22 cellular contexts compared by ENCODE assay signal in genomic region chr6:152986978-152987377, GRCh38. TPM values are rescaled to one million over a fixed set of nuclear protein-coding genes. Genes with fewer than 3 reads are reported as not detected.
DNase-seq lines count a peak whose midpoint lies in the region; ATAC-seq and TF ChIP-seq lines count a peak whose summit lies in the region.
"Had no signal": no experiment of that assay in that cellular context is flagged by ENCODE, and none has a peak within 500 bp of the region (broad histone marks: within the 10 kb centered on the region; RNA-seq: fewer than 3 reads in every experiment).

No MANE protein-coding gene starts in this region.

- in situ Hi-C loops in mammary epithelial cell (cut with MboI; ENCODE audit: low sequenced_read_pairs in 2 of 2) = no loop called here

- H3K27ac Mint-ChIP-seq in MCF 10A (ENCODE audit: low read depth, unreplicated experiment) (peak overlapping the region; percentile 68), osteocyte (ENCODE audit: unreplicated experiment) (peak overlapping the region; percentile 62)
- peak overlapping the region; percentile 50 for H3K27ac Mint-ChIP-seq in activated naive CD8-positive, alpha-beta T cell treated with anti-CD3 and anti-CD28 coated beads, Interleukin-2, amount 50 U/mL, for 24 hours

- H3K9me3 Mint-ChIP-seq in MCF 10A (ENCODE audit: unreplicated experiment) = no peaks in the 10 kb centered on the region
- H3K9me3 Mint-ChIP-seq in activated naive CD8-positive, alpha-beta T cell treated with anti-CD3 and anti-CD28 coated beads, Interleukin-2, amount 50 U/mL, for 24 hours = no peaks in the 10 kb centered on the region
- H3K9me3 Mint-ChIP-seq in osteocyte (ENCODE audit: unreplicated experiment) = no peaks in the 10 kb centered on the region
- H3K9me3 Mint-ChIP-seq: T-helper 2 cell treated with Interferon-gamma antibody and Interleukin-4, amounts not matched to agents 5 μg/mL and 100 μg/mL, for 36 hours had no signal

- DNase-seq in MCF 10A (ENCODE audit: unreplicated experiment) = no peak
- DNase-seq in mammary epithelial cell = no peak
- DNase-seq in activated naive CD8-positive, alpha-beta T cell treated with anti-CD3 and anti-CD28 coated beads, Interleukin-2, amount 50 U/mL, for 24 hours = no peak
- no peak for DNase-seq in osteocyte (ENCODE audit: extremely low spot score, unreplicated experiment)
- no peak for DNase-seq in cerebellar nuclear complex (lab: John Stamatoyannopoulos, UW)
- DNase-seq: activated CD4-positive, alpha-beta T cell treated with anti-CD3 and anti-CD28 coated beads, Interleukin-2, amount 50 U/mL, for 1 hour; body of pancreas; DMS153; GDM1; head of caudate nucleus; kidney glomerular epithelial cell; lower lobe of right lung; NCI-H510A treated with DMSO at 0.1 percent for 48 hours; SJCRH30; trophoblast cell; WERI-Rb-1 had no signal

- H3K4me3 ChIP-seq in mammary epithelial cell (replicated peaks in 1 of 3; ENCODE audit: insufficient read depth in 1 of 3, low read depth in 2 of 3, low read length in 3 of 3) (no peak overlapping the region), Loucy (ENCODE audit: low read length, poor library complexity, severe bottlenecking) (peak overlapping the region; percentile 100)
- H3K4me3 ChIP-seq: body of pancreas, lower lobe of right lung, SJCRH30, skin epidermis had no signal

- WGBS in mammary epithelial cell (ENCODE audit: low coverage, missing lambda C conversion rate) = 85% methylated on average over 2 of the region's 2 CpGs

- intact Hi-C loops in MCF 10A (cut with micrococcal nuclease) = no loop called here
- intact Hi-C loops in mammary epithelial cell (cut with micrococcal nuclease) = no loop called here

- POLR2A ChIA-PET in MCF 10A (lab: Yijun Ruan, JAX) = interaction anchor here (0.7 to 5.3 kb wide), 2 partner anchors 12 to 23 kb away, joined by 3 to 100 read pairs; partner anchors contain the start of gene MTRF1L

- H3K27ac ChIP-seq in mammary epithelial cell (ENCODE audit: insufficient read depth, low read depth, low read length) = no peak overlapping the region
- H3K27ac ChIP-seq: body of pancreas, KMS-11, lower lobe of right lung, SJCRH30, skin epidermis, WERI-Rb-1 had no signal

- no peak overlapping the region for H3K4me2 ChIP-seq in mammary epithelial cell (ENCODE audit: insufficient read depth, low read depth, low read length)
- peak overlapping the region; percentile 93 for H3K4me2 ChIP-seq in Loucy (ENCODE audit: low read depth, low read length, poor library complexity, severe bottlenecking)
- H3K4me2 ChIP-seq: KMS-11 had no signal

- H3K4me3 Mint-ChIP-seq in MCF 10A (ENCODE audit: unreplicated experiment) (no peak overlapping the region), osteocyte (ENCODE audit: unreplicated experiment) (no peak overlapping the region)
- H3K4me3 Mint-ChIP-seq in activated naive CD8-positive, alpha-beta T cell treated with anti-CD3 and anti-CD28 coated beads, Interleukin-2, amount 50 U/mL, for 24 hours = no peak overlapping the region
- H3K4me3 Mint-ChIP-seq: T-helper 2 cell treated with Interferon-gamma antibody and Interleukin-4, amounts not matched to agents 5 μg/mL and 100 μg/mL, for 36 hours had no signal

- H3K36me3 ChIP-seq in mammary epithelial cell (ENCODE audit: insufficient read depth, low read length) (peaks cover 7% of the 10 kb centered on the region), Loucy (ENCODE audit: insufficient read depth, low read length) (peaks cover 13% of the 10 kb centered on the region; the same call in 1 of the 2 replicates)

- H3K79me2 ChIP-seq in mammary epithelial cell (ENCODE audit: insufficient read depth, low read length) (peaks cover 54% of the 10 kb centered on the region), Loucy (ENCODE audit: insufficient read depth, low read length) (peaks cover 65% of the 10 kb centered on the region)

- dilution Hi-C loops in mammary epithelial cell (cut with HindIII; ENCODE audit: low sequenced_read_pairs) = no loop called here

- H2AFZ ChIP-seq in mammary epithelial cell (ENCODE audit: low read depth, low read length) (no peak overlapping the region), Loucy (ENCODE audit: low read length) (no peak overlapping the region)

- CTCF ChIA-PET in MCF 10A (lab: Yijun Ruan, JAX) = interaction anchor here (0.6 kb wide), 1 partner anchor 10 kb away, joined by 3 read pairs; no protein-coding TSS in a partner anchor
- CTCF ChIA-PET in mammary epithelial cell (lab: Charles Lee; ENCODE audit: low non-redundant PET) = no interaction called here

- H4K20me1 ChIP-seq in mammary epithelial cell (ENCODE audit: insufficient read depth, low read length) (peaks cover 2% of the 10 kb centered on the region), Loucy (ENCODE audit: insufficient read depth, low read length, poor library complexity, severe bottlenecking) (peaks cover 30% of the 10 kb centered on the region)

- no peaks in the 10 kb centered on the region for H3K9me2 ChIP-seq in Loucy (replicated peaks; ENCODE audit: low read depth, low read length)

- H3K9ac ChIP-seq in mammary epithelial cell (ENCODE audit: insufficient read depth, low read length) (no peak overlapping the region), Loucy (ENCODE audit: low read depth, low read length, poor library complexity, severe bottlenecking) (no peak overlapping the region)
- H3K9ac ChIP-seq: KMS-11 had no signal

- H3K36me3 Mint-ChIP-seq in MCF 10A (ENCODE audit: insufficient read depth, unreplicated experiment) (peaks cover 38% of the 10 kb centered on the region), osteocyte (ENCODE audit: unreplicated experiment) (peaks cover 12% of the 10 kb centered on the region)
- H3K36me3 Mint-ChIP-seq in activated naive CD8-positive, alpha-beta T cell treated with anti-CD3 and anti-CD28 coated beads, Interleukin-2, amount 50 U/mL, for 24 hours (ENCODE audit: low read depth) = peaks cover 31% of the 10 kb centered on the region

- BruUV-seq in MCF 10A (replicated peaks; lab: Mats Ljungman, UMichigan) (no TSS peak), mammary epithelial cell (replicated peaks; lab: Mats Ljungman, UMichigan) (no TSS peak)

- no peak for ATAC-seq in activated naive CD8-positive, alpha-beta T cell treated with anti-CD3 and anti-CD28 coated beads, Interleukin-2, amount 50 U/mL, for 24 hours
- ATAC-seq in GM19324 (IDR thresholded peaks at IDR 0.05; ENCODE audit: low FRiP score, unreplicated experiment) = no peak
- no peak for ATAC-seq in HG03095 (IDR thresholded peaks at IDR 0.05; ENCODE audit: unreplicated experiment)
- ATAC-seq: body of pancreas, lower lobe of right lung had no signal

- H3K4me1 Mint-ChIP-seq in MCF 10A (ENCODE audit: insufficient read depth, unreplicated experiment) (peaks cover 7% of the 10 kb centered on the region), osteocyte (ENCODE audit: unreplicated experiment) (peaks cover 15% of the 10 kb centered on the region)
- H3K4me1 Mint-ChIP-seq in activated naive CD8-positive, alpha-beta T cell treated with anti-CD3 and anti-CD28 coated beads, Interleukin-2, amount 50 U/mL, for 24 hours = peaks cover 35% of the 10 kb centered on the region

- H3K4me1 ChIP-seq in mammary epithelial cell (ENCODE audit: insufficient read depth, low read length) (peaks cover 9% of the 10 kb centered on the region), Loucy (ENCODE audit: insufficient read depth, low read length, poor library complexity, severe bottlenecking) (peaks cover 21% of the 10 kb centered on the region)
- H3K4me1 ChIP-seq: SJCRH30 had no signal

- H3K27me3 ChIP-seq in mammary epithelial cell (ENCODE audit: insufficient read depth, low read length) = no peaks in the 10 kb centered on the region
- peaks cover 3% of the 10 kb centered on the region for H3K27me3 ChIP-seq in Loucy (ENCODE audit: insufficient read depth, low read length, poor library complexity, severe bottlenecking)
- H3K27me3 ChIP-seq: body of pancreas, SJCRH30 had no signal

- H3F3A ChIP-seq in Loucy (ENCODE audit: low read depth) = no peaks in the 10 kb centered on the region

- no peaks in the 10 kb centered on the region for H3K9me3 ChIP-seq in mammary epithelial cell (replicated peaks; ENCODE audit: insufficient read depth, low read length)
- H3K9me3 ChIP-seq in Loucy (ENCODE audit: insufficient read depth, low read depth, low read length) = no peaks in the 10 kb centered on the region
- H3K9me3 ChIP-seq: body of pancreas, lower lobe of right lung, SJCRH30 had no signal

- no peaks in the 10 kb centered on the region for H3K27me3 Mint-ChIP-seq in MCF 10A (ENCODE audit: insufficient read depth, unreplicated experiment)
- H3K27me3 Mint-ChIP-seq in activated naive CD8-positive, alpha-beta T cell treated with anti-CD3 and anti-CD28 coated beads, Interleukin-2, amount 50 U/mL, for 24 hours = peaks cover 4% of the 10 kb centered on the region
- no peaks in the 10 kb centered on the region for H3K27me3 Mint-ChIP-seq in osteocyte (ENCODE audit: unreplicated experiment)

- TF ChIP-seq CTCF in MCF 10A (IDR thresholded peaks at IDR 0.05; ENCODE audit: unreplicated experiment) = no peak
- no peak for TF ChIP-seq CTCF in mammary epithelial cell (conservative IDR thresholded peaks at IDR 0.05 in 1 of 2, IDR thresholded peaks at IDR 0.05 in 1 of 2; ENCODE audit: extremely low read depth in 1 of 2, insufficient read depth in 1 of 2, low read depth in 1 of 2, low read length in 2 of 2)
- TF ChIP-seq CTCF in Loucy (conservative IDR thresholded peaks at IDR 0.05; ENCODE audit: low read length) = no peak
- TF ChIP-seq CTCF in osteocyte (IDR thresholded peaks at IDR 0.05) = no peak

RNA-seq across cellular contexts. Expression of gene FBXO5, which starts 4.1 kb away (rescaled TPM):
- 9.5 and 16.4 TPM in 2 replicates for total RNA-seq in MCF 10A (2022)
- 10 to 100 TPM in 1 of 2 donors, 1 to 10 TPM in 1; 2.2 to 18.9 TPM for total RNA-seq in mammary epithelial cell
- 14.4 TPM for polyA plus RNA-seq in mammary epithelial cell
- 8.9 TPM for polyA minus RNA-seq in mammary epithelial cell
- total RNA-seq in osteocyte = 8.6 and 8.9 TPM in 2 replicates

RNA-seq across cellular contexts. Expression of gene MTRF1L, which starts 15.5 kb away (rescaled TPM):
- total RNA-seq in MCF 10A (2022) (25.5 and 30.9 TPM in 2 replicates), mammary epithelial cell (10 to 100 TPM; 15.2 to 27.0 TPM), osteocyte (15.9 and 16.9 TPM in 2 replicates)
- 11.9 TPM for polyA plus RNA-seq in mammary epithelial cell
- polyA minus RNA-seq in mammary epithelial cell = 8.2 TPM
